Comparison of ENCODE assay signal across 22 cellular contexts in genomic region chr5:149223081-149223848, GRCh38. TPM values are rescaled to one million over a fixed set of nuclear protein-coding genes. Genes with fewer than 3 reads are reported as not detected.
DNase-seq lines count a peak whose midpoint lies in the region; ATAC-seq and TF ChIP-seq lines count a peak whose summit lies in the region.
"Had no signal": no experiment of that assay in that cellular context is flagged by ENCODE, and none has a peak within 500 bp of the region (broad histone marks: within the 10 kb centered on the region; RNA-seq: fewer than 3 reads in every experiment).

No MANE protein-coding gene starts in this region.

- intact Hi-C loops in heart right ventricle (cut with DNase I) (no loop called here), left cardiac atrium (cut with DNase I) (no loop called here), testis (cut with DNase I; ENCODE audit: low total_unique reads) (no loop called here)

- H3K9me3 ChIP-seq in heart right ventricle (no peaks in the 10 kb centered on the region), endodermal cell (ENCODE audit: control insufficient read depth, low read length) (no peaks in the 10 kb centered on the region), testis (no peaks in the 10 kb centered on the region)
- H3K9me3 ChIP-seq: pancreas, upper lobe of left lung had no signal

- no peaks in the 10 kb centered on the region for H3K36me3 Mint-ChIP-seq in endodermal cell (ENCODE audit: low read depth)
- H3K36me3 Mint-ChIP-seq: activated CD4-positive, alpha-beta memory T cell treated with anti-CD3 and anti-CD28 coated beads for 36 hours; WTC11 had no signal

- peak overlapping the region in 8 of 10 donors; percentile 35 to 78 (median 50) for H3K27ac ChIP-seq in heart right ventricle
- H3K27ac ChIP-seq in endodermal cell (ENCODE audit: low read depth, low read length), result no peak overlapping the region
- no peak overlapping the region for H3K27ac ChIP-seq in testis
- H3K27ac ChIP-seq: pancreas had no signal

- H3K4me1 ChIP-seq in heart right ventricle, result peaks cover 0 to 83% (median 43%) of the 10 kb centered on the region in 9 donors
- peaks cover 5% of the 10 kb centered on the region for H3K4me1 ChIP-seq in endodermal cell (ENCODE audit: control insufficient read depth, insufficient read depth, low read length)
- peaks cover 5% of the 10 kb centered on the region for H3K4me1 ChIP-seq in testis
- H3K4me1 ChIP-seq: pancreas had no signal

- peaks cover 4% of the 10 kb centered on the region for H3K27me3 Mint-ChIP-seq in endodermal cell (ENCODE audit: insufficient read depth)
- H3K27me3 Mint-ChIP-seq: activated CD4-positive, alpha-beta memory T cell treated with anti-CD3 and anti-CD28 coated beads for 36 hours; stimulated activated naive CD8-positive, alpha-beta T cell treated with anti-CD3 and anti-CD28 coated beads, Interleukin-15, amount 100 ng/mL, for 72 hours had no signal

- TF ChIP-seq CTCF in heart right ventricle (IDR thresholded peaks at IDR 0.05) (no peak), endodermal cell (conservative IDR thresholded peaks at IDR 0.05) (no peak), testis (IDR thresholded peaks at IDR 0.05) (no peak)

- H3K4me3 Mint-ChIP-seq in endodermal cell, result no peak overlapping the region
- H3K4me3 Mint-ChIP-seq: activated CD4-positive, alpha-beta memory T cell treated with anti-CD3 and anti-CD28 coated beads for 36 hours; stimulated activated naive CD8-positive, alpha-beta T cell treated with anti-CD3 and anti-CD28 coated beads, Interleukin-15, amount 100 ng/mL, for 72 hours; WTC11 had no signal

- 89 to 94% methylated on average over 11 of the region's 11 CpGs for WGBS in heart right ventricle, 2 donors
- 92 to 93% methylated on average over 7 to 11 of the region's 11 CpGs for WGBS in endodermal cell (ENCODE audit: insufficient coverage in 1 of 2, insufficient read length in 1 of 2), 2 experiments
- WGBS in testis, 2 donors, result 86 to 90% methylated on average over 11 of the region's 11 CpGs

- no peaks in the 10 kb centered on the region for H3K9me3 Mint-ChIP-seq in endodermal cell
- H3K9me3 Mint-ChIP-seq: activated CD4-positive, alpha-beta memory T cell treated with anti-CD3 and anti-CD28 coated beads for 36 hours; stimulated activated naive CD8-positive, alpha-beta T cell treated with anti-CD3 and anti-CD28 coated beads, Interleukin-15, amount 100 ng/mL, for 72 hours; WTC11 had no signal

- H3K36me3 ChIP-seq in heart right ventricle (peaks cover 0 to 50% (median 5%) of the 10 kb centered on the region in 9 donors), endodermal cell (ENCODE audit: control insufficient read depth, insufficient read depth, low read length) (no peaks in the 10 kb centered on the region), testis (ENCODE audit: low read depth, missing control alignments) (no peaks in the 10 kb centered on the region)
- H3K36me3 ChIP-seq: pancreas, upper lobe of left lung had no signal

- no peak overlapping the region for H3K9ac ChIP-seq in endodermal cell (ENCODE audit: extremely low read depth, low read length, poor library complexity, severe bottlenecking)

- DNase-seq in heart right ventricle (no peak), left cardiac atrium (no peak), NOMO-1 treated with DMSO at 0.1 percent for 48 hours (lab: John Stamatoyannopoulos, UW; ENCODE audit: unreplicated experiment) (peak; percentile 80), endodermal cell (peak; percentile 34), testis (peak; percentile 20), cerebellar nuclear complex (lab: John Stamatoyannopoulos, UW) (no peak), hypothalamus (lab: John Stamatoyannopoulos, UW) (no peak)
- DNase-seq: activated CD4-positive, alpha-beta memory T cell treated with anti-CD3 and anti-CD28 coated beads for 36 hours; activated naive CD4-positive, alpha-beta T cell; central memory CD4-positive, alpha-beta T cell; effector memory CD4-positive, alpha-beta T cell; H7; NCI-H2081 treated with DMSO at 0.1 percent for 48 hours; pancreas; small intestine; stimulated activated CD4-positive, alpha-beta T cell treated with anti-CD3 and anti-CD28 coated beads, Interleukin-4, amount 100 ng/mL, for 1 hour; stimulated activated naive CD8-positive, alpha-beta T cell treated with anti-CD3 and anti-CD28 coated beads, Interleukin-15, amount 100 ng/mL, for 72 hours; upper lobe of left lung had no signal

- H3K27me3 ChIP-seq in heart right ventricle (no peaks in the 10 kb centered on the region), endodermal cell (ENCODE audit: control insufficient read depth, insufficient read depth, low read length, poor library complexity, severe bottlenecking) (no peaks in the 10 kb centered on the region), testis (no peaks in the 10 kb centered on the region)
- H3K27me3 ChIP-seq: pancreas, upper lobe of left lung had no signal

- H3K27ac Mint-ChIP-seq in endodermal cell, result no peak overlapping the region
- H3K27ac Mint-ChIP-seq: activated CD4-positive, alpha-beta memory T cell treated with anti-CD3 and anti-CD28 coated beads for 36 hours; stimulated activated naive CD8-positive, alpha-beta T cell treated with anti-CD3 and anti-CD28 coated beads, Interleukin-15, amount 100 ng/mL, for 72 hours; WTC11 had no signal

- H3K4me3 ChIP-seq in heart right ventricle (no peak overlapping the region), endodermal cell (ENCODE audit: low read length) (no peak overlapping the region), testis (no peak overlapping the region)
- H3K4me3 ChIP-seq: lung, pancreas, upper lobe of left lung had no signal

- TF ChIP-seq POLR2A in testis (IDR thresholded peaks at IDR 0.05), result no peak

- H3K4me1 Mint-ChIP-seq in endodermal cell, result peaks cover 11% of the 10 kb centered on the region
- H3K4me1 Mint-ChIP-seq: stimulated activated naive CD8-positive, alpha-beta T cell treated with anti-CD3 and anti-CD28 coated beads, Interleukin-15, amount 100 ng/mL, for 72 hours; WTC11 had no signal

- ATAC-seq in heart right ventricle, result no peak
- no peak for ATAC-seq in left cardiac atrium
- ATAC-seq in GM21367 (IDR thresholded peaks at IDR 0.05; ENCODE audit: unreplicated experiment), result no peak
- ATAC-seq: stimulated activated naive CD8-positive, alpha-beta T cell treated with anti-CD3 and anti-CD28 coated beads, Interleukin-15, amount 100 ng/mL, for 72 hours; WTC11 had no signal

RNA-seq across cellular contexts. Expression of gene AFAP1L1, which starts 48.4 kb away (rescaled TPM):
- total RNA-seq in heart right ventricle (10 to 100 TPM; 30.3 to 61.6 (median 47.2) TPM), left cardiac atrium (10 to 100 TPM; 32.8 to 38.6 TPM), endodermal cell (under 1 TPM; 0.58 to 0.79 TPM), testis (10 to 100 TPM; 10.4 to 12.6 TPM)
- polyA plus RNA-seq in heart right ventricle (10 to 100 TPM; 35.6 to 35.9 TPM), testis (ENCODE audit: insufficient read depth, low read depth, low replicate concordance) (11.9 TPM)
- polyA plus RNA-seq in endodermal cell (2013, experiment 1 of 2), result 1.4 TPM
- polyA plus RNA-seq in endodermal cell (2013, experiment 2 of 2), result 1.3 TPM
- total RNA-seq: activated CD4-positive, alpha-beta memory T cell treated with anti-CD3 and anti-CD28 coated beads for 36 hours; T-helper 1 cell treated with Interleukin-12 subunit alpha and Interleukin-12 subunit beta and Interleukin-4 antibody, amounts not matched to agents 30 ng/mL and 1 ng/mL, for 36 hours had no signal

Comparison
In these comparisons a context has a peak if more than half of its experiments do, and no peak if none do; other contexts are left out.
1. DNase-seq: peak in NOMO-1 treated with DMSO at 0.1 percent for 48 hours (single experiment), endodermal cell (single experiment) and testis (single experiment); none in heart right ventricle (0 of 2), left cardiac atrium (single experiment), cerebellar nuclear complex (0 of 2) and hypothalamus (0 of 51).
2. H3K27ac ChIP-seq: peak in heart right ventricle (8 of 10); none in endodermal cell (single experiment) and testis (0 of 2).
3. RNA of gene AFAP1L1, which starts 48.4 kb away (total RNA-seq): 30.3 to 61.6 TPM in heart right ventricle, 32.8 to 38.6 TPM in left cardiac atrium and 10.4 to 12.6 TPM in testis; 0.58 to 0.79 TPM in endodermal cell; every median in the first group is over 4 times any median in the second.